ENCODE assay signal across 2 cellular contexts in genomic region chr22:19792383-19792896, GRCh38. TPM values are rescaled to one million over a fixed set of nuclear protein-coding genes. Genes with fewer than 3 reads are reported as not detected.
"Had no signal": no experiment of that assay in that cellular context is flagged by ENCODE, and none has a peak within 500 bp of the region (broad histone marks: within the 10 kb centered on the region; RNA-seq: fewer than 3 reads in every experiment).

No MANE protein-coding gene starts in this region.

RNA-seq across cellular contexts. Expression of gene TBX1, which starts 31.9 kb away (rescaled TPM):
- total RNA-seq: RPMI7951 had no signal
- polyA plus RNA-seq: SK-N-SH had no signal
